Comparison of ENCODE assay signal across 10 cellular contexts in the genomic region with DNA sequence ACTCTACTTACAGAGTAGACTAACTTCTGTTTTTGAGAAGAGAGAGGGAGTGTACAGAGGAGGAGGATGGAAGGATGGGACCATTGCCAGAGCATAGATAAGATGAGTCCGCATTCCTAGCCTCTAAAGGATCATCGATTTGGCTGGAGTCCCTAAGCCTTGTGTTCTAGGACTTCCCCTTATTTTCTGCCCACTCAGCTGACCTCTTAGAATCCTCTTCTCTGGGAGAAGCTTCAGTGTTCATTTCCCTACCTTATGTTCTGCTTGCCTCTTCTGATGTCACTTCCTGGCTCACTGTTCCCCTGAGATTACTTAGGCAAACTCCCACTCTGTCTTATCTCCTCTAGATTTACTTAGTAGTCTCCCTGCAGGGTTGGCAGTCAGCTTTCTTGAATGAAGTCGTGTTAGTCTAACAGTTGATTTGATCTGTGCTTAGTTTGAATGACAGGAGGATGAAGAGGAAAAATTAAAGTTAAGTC.
DNase-seq lines count a peak whose midpoint lies in the region; ATAC-seq and TF ChIP-seq lines count a peak whose summit lies in the region.
"Had no signal": no experiment of that assay in that cellular context is flagged by ENCODE, and none has a peak within 500 bp of the region (broad histone marks: within the 10 kb centered on the region; RNA-seq: fewer than 3 reads in every experiment).

No MANE protein-coding gene starts in this region.

- H3K4me3 ChIP-seq in DND-41 (ENCODE audit: low read depth in 1 of 2, low read length in 2 of 2) (no peak overlapping the region), cardiac fibroblast (replicated peaks in 1 of 2; ENCODE audit: low read depth in 2 of 2, low read length in 2 of 2) (no peak overlapping the region), mammary epithelial cell (replicated peaks in 1 of 3; ENCODE audit: insufficient read depth in 1 of 3, low read depth in 2 of 3, low read length in 3 of 3) (no peak overlapping the region)

- H3K9me3 Mint-ChIP-seq in nephron = no peaks in the 10 kb centered on the region

- DNase-seq in DND-41 (no peak), LHCN-M2 (ENCODE audit: low read depth) (peak; percentile 31), cardiac fibroblast (ENCODE audit: low read depth in 2 of 2) (peak; percentile 81 to 86), hepatic stellate cell (ENCODE audit: low spot score) (no peak), middle frontal gyrus (ENCODE audit: extremely low spot score, low spot score) (no peak), amniotic stem cell (lab: John Stamatoyannopoulos, UW) (no peak), mammary epithelial cell (no peak)
- DNase-seq: activated T-cell treated with anti-CD3 and anti-CD28 coated beads, Interleukin-2, amount 50 U/mL, for 1 hour; foreskin keratinocyte had no signal

- H3K27ac ChIP-seq in DND-41 (ENCODE audit: low read length) (no peak overlapping the region; the same call in 1 of the 2 replicates), mammary epithelial cell (ENCODE audit: insufficient read depth, low read depth, low read length) (no peak overlapping the region)
- H3K27ac ChIP-seq: foreskin keratinocyte had no signal

- H3K9me3 ChIP-seq in DND-41 (ENCODE audit: insufficient read depth, low read length, severe bottlenecking) (no peaks in the 10 kb centered on the region), mammary epithelial cell (replicated peaks; ENCODE audit: insufficient read depth, low read length) (no peaks in the 10 kb centered on the region)

- no peak overlapping the region for H3K9ac ChIP-seq in DND-41 (ENCODE audit: low read depth, low read length)
- H3K9ac ChIP-seq in mammary epithelial cell (ENCODE audit: insufficient read depth, low read length) = no peak overlapping the region

- BruUV-seq in mammary epithelial cell (replicated peaks; lab: Mats Ljungman, UMichigan) = no TSS peak

- H3K4me2 ChIP-seq in DND-41 (ENCODE audit: insufficient read depth, low read length) (no peak overlapping the region), mammary epithelial cell (ENCODE audit: insufficient read depth, low read depth, low read length) (no peak overlapping the region)

- H3K36me3 ChIP-seq in DND-41 (ENCODE audit: insufficient read depth, low read length) = no peaks in the 10 kb centered on the region
- H3K36me3 ChIP-seq in mammary epithelial cell (ENCODE audit: insufficient read depth, low read length) = no peaks in the 10 kb centered on the region

- H3K27me3 ChIP-seq in DND-41 (ENCODE audit: insufficient read depth, low read length, poor library complexity) (no peaks in the 10 kb centered on the region), mammary epithelial cell (ENCODE audit: insufficient read depth, low read length) (no peaks in the 10 kb centered on the region)
- H3K27me3 ChIP-seq: foreskin keratinocyte had no signal

- peak overlapping the region; percentile 62 to 86 (median 64) for H3K27ac Mint-ChIP-seq in nephron

- no peak for TF ChIP-seq CTCF in DND-41 (IDR thresholded peaks at IDR 0.05; ENCODE audit: borderline replicate concordance, extremely low read depth, low read length, poor library complexity, severe bottlenecking)
- TF ChIP-seq CTCF in cardiac fibroblast (IDR thresholded peaks at IDR 0.05; ENCODE audit: low read depth, low read length) = no peak
- TF ChIP-seq CTCF in nephron (IDR thresholded peaks at IDR 0.05; ENCODE audit: unreplicated experiment in 3 of 3) = no peak
- TF ChIP-seq CTCF in mammary epithelial cell (conservative IDR thresholded peaks at IDR 0.05 in 1 of 2, IDR thresholded peaks at IDR 0.05 in 1 of 2; ENCODE audit: extremely low read depth in 1 of 2, insufficient read depth in 1 of 2, low read depth in 1 of 2, low read length in 2 of 2) = no peak

- WGBS in mammary epithelial cell (ENCODE audit: low coverage, missing lambda C conversion rate) = 78% methylated on average over 3 of the region's 3 CpGs

- peak; percentile 85 for ATAC-seq in DND-41 (ENCODE audit: insufficient read depth, low read depth)
- ATAC-seq: foreskin keratinocyte had no signal

- CTCF ChIA-PET in mammary epithelial cell (lab: Charles Lee; ENCODE audit: low non-redundant PET) = no interaction called here

- H3K4me1 ChIP-seq in DND-41 (ENCODE audit: insufficient read depth, low read length) (peaks cover 11% of the 10 kb centered on the region), mammary epithelial cell (ENCODE audit: insufficient read depth, low read length) (no peaks in the 10 kb centered on the region)
- H3K4me1 ChIP-seq: foreskin keratinocyte had no signal

- no peaks in the 10 kb centered on the region for H3K79me2 ChIP-seq in DND-41 (ENCODE audit: insufficient read depth, low read length)
- H3K79me2 ChIP-seq in mammary epithelial cell (ENCODE audit: insufficient read depth, low read length) = no peaks in the 10 kb centered on the region

- in situ Hi-C loops in mammary epithelial cell (cut with MboI; ENCODE audit: low sequenced_read_pairs in 2 of 2) = no loop called here

- no peaks in the 10 kb centered on the region for H3K36me3 Mint-ChIP-seq in nephron (ENCODE audit: low read depth)

- H3K4me1 Mint-ChIP-seq in nephron = peaks cover 47% of the 10 kb centered on the region

- dilution Hi-C loops in mammary epithelial cell (cut with HindIII; ENCODE audit: low sequenced_read_pairs) = no loop called here

- H2AFZ ChIP-seq in DND-41 (ENCODE audit: low read depth, low read length) (no peak overlapping the region), mammary epithelial cell (ENCODE audit: low read depth, low read length) (no peak overlapping the region)

- H3K4me3 Mint-ChIP-seq in nephron = no peak overlapping the region

- H3K27me3 Mint-ChIP-seq in nephron (ENCODE audit: low read depth) = no peaks in the 10 kb centered on the region

- intact Hi-C loops in mammary epithelial cell (cut with micrococcal nuclease) = no loop called here

- H4K20me1 ChIP-seq in DND-41 (ENCODE audit: insufficient read depth, low read length) (no peaks in the 10 kb centered on the region), mammary epithelial cell (ENCODE audit: insufficient read depth, low read length) (no peaks in the 10 kb centered on the region)

Comparison
In these comparisons a context has a peak if more than half of its experiments do, and no peak if none do; other contexts are left out.
1. DNase-seq: peak in LHCN-M2 (single experiment) and cardiac fibroblast (2 of 2); none in DND-41 (single experiment), hepatic stellate cell (single experiment), middle frontal gyrus (single experiment), amniotic stem cell (single experiment) and mammary epithelial cell (single experiment).